27 cellular contexts compared by ENCODE assay signal in the genomic region with DNA sequence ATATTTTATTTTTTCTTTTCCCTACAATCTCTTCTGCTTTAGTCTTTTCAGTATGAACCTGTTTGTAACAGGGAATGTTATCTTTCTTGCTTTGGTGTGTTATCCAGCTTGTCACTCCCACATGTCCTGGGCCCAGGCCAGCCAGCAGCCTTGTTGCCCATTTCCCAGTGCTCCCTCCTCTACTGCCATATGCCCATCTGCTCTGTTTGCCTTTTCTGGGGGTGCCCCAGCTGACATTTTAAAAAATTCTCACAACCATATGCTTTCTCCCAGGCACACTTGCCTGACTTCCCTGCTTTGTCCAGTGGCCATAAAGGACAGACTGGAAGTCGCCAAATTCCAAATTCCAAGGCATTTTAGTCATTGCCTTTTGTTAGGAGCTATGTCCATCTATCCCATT. TPM values are rescaled to one million over a fixed set of nuclear protein-coding genes. Genes with fewer than 3 reads are reported as not detected.
DNase-seq lines count a peak whose midpoint lies in the region; ATAC-seq and FAIRE-seq lines count a peak whose summit lies in the region.
"Had no signal": no experiment of that assay in that cellular context is flagged by ENCODE, and none has a peak within 500 bp of the region (broad histone marks: within the 10 kb centered on the region; RNA-seq: fewer than 3 reads in every experiment).

No MANE protein-coding gene starts in this region.

- no peak overlapping the region for H3K4ac ChIP-seq in trophoblast cell (ENCODE audit: low read depth, low read length)

- H3K23ac ChIP-seq in trophoblast cell (ENCODE audit: low read length) = no peak overlapping the region

- H3K9ac ChIP-seq in trophoblast cell (ENCODE audit: low read length) = no peak overlapping the region
- H3K9ac ChIP-seq: GM23248 had no signal

- H2BK12ac ChIP-seq in trophoblast cell (ENCODE audit: low read length) = no peak overlapping the region

- H2BK5ac ChIP-seq in trophoblast cell (ENCODE audit: low read depth, low read length, poor library complexity) = no peak overlapping the region

- H3K9me3 Mint-ChIP-seq in stimulated activated effector memory CD8-positive, alpha-beta T cell treated with anti-CD3 and anti-CD28 coated beads, Interleukin-12 subunit alpha, Interleukin-12 subunit beta, amount 100 ng/mL, for 72 hours = no peaks in the 10 kb centered on the region
- H3K9me3 Mint-ChIP-seq: H9 had no signal

- H4K91ac ChIP-seq in trophoblast cell (ENCODE audit: low read depth, low read length) = peak overlapping the region; percentile 2

- peaks cover 1% of the 10 kb centered on the region for H3K9me3 ChIP-seq in trophoblast cell (ENCODE audit: insufficient read depth, low read depth, low read length)
- H3K9me3 ChIP-seq: A549, SJSA1 had no signal

- H3K14ac ChIP-seq in trophoblast cell (ENCODE audit: low read length) = no peak overlapping the region

- H3K36me3 ChIP-seq in trophoblast cell (ENCODE audit: control insufficient read depth in 1 of 2, insufficient read depth in 2 of 2, low read length in 2 of 2) = no peaks in the 10 kb centered on the region
- H3K36me3 ChIP-seq: SJSA1 had no signal

- H2AFZ ChIP-seq in trophoblast cell (ENCODE audit: insufficient read depth, low read length, poor library complexity) = no peak overlapping the region
- H2AFZ ChIP-seq: GM23248 had no signal

- H4K8ac ChIP-seq in trophoblast cell (ENCODE audit: low read depth, low read length) = no peak overlapping the region

- H3K4me2 ChIP-seq in trophoblast cell (ENCODE audit: low read length) = no peak overlapping the region
- H3K4me2 ChIP-seq: A549 had no signal

- no peak overlapping the region for H2AK5ac ChIP-seq in trophoblast cell (ENCODE audit: low read length)

- H3K4me3 ChIP-seq in trophoblast cell (ENCODE audit: low read depth, low read length) = no peak overlapping the region
- H3K4me3 ChIP-seq: A549, GM23248, SJSA1 had no signal

- no peak overlapping the region for H3K27ac ChIP-seq in trophoblast cell (ENCODE audit: low read depth, low read length)
- H3K27ac ChIP-seq: A549, GM23248, SJSA1 had no signal

- in situ Hi-C loops in G401 (cut with HindIII; ENCODE audit: low sequenced_read_pairs) = no loop called here

- H3K79me1 ChIP-seq in trophoblast cell (ENCODE audit: low read length) = peaks cover 5% of the 10 kb centered on the region

- ATAC-seq in HG03135 (IDR thresholded peaks at IDR 0.05; ENCODE audit: unreplicated experiment) = no peak
- ATAC-seq in stimulated activated effector memory CD8-positive, alpha-beta T cell treated with anti-CD3 and anti-CD28 coated beads, Interleukin-12 subunit alpha, Interleukin-12 subunit beta, amount 100 ng/mL, for 72 hours = no peak
- ATAC-seq: A549 had no signal

- no peak overlapping the region for H2BK120ac ChIP-seq in trophoblast cell (ENCODE audit: insufficient read depth, low read length, poor library complexity)

- H3K4me3 Mint-ChIP-seq in stimulated activated effector memory CD8-positive, alpha-beta T cell treated with anti-CD3 and anti-CD28 coated beads, Interleukin-12 subunit alpha, Interleukin-12 subunit beta, amount 100 ng/mL, for 72 hours = no peak overlapping the region
- H3K4me3 Mint-ChIP-seq: CD4-positive, alpha-beta memory T cell; H9 had no signal

- H3K36me3 Mint-ChIP-seq in stimulated activated effector memory CD8-positive, alpha-beta T cell treated with anti-CD3 and anti-CD28 coated beads, Interleukin-12 subunit alpha, Interleukin-12 subunit beta, amount 100 ng/mL, for 72 hours = no peaks in the 10 kb centered on the region
- H3K36me3 Mint-ChIP-seq: CD4-positive, alpha-beta memory T cell had no signal

- H3K4me1 ChIP-seq in trophoblast cell (ENCODE audit: control insufficient read depth in 1 of 2, insufficient read depth in 2 of 2, low read length in 2 of 2) = peaks cover 0 to 6% of the 10 kb centered on the region in 2 experiments
- H3K4me1 ChIP-seq: A549, SJSA1 had no signal

- WGBS in trophoblast cell (ENCODE audit: extremely low coverage, insufficient coverage, insufficient read length) = no CpG with 5 or more reads among the region's 1 CpG

- H3K27me3 ChIP-seq in trophoblast cell (ENCODE audit: insufficient read depth, low read length) = no peaks in the 10 kb centered on the region
- H3K27me3 ChIP-seq: SJSA1 had no signal

- H3K4me1 Mint-ChIP-seq in stimulated activated effector memory CD8-positive, alpha-beta T cell treated with anti-CD3 and anti-CD28 coated beads, Interleukin-12 subunit alpha, Interleukin-12 subunit beta, amount 100 ng/mL, for 72 hours = peaks cover 15% of the 10 kb centered on the region

- no peak overlapping the region for H3K27ac Mint-ChIP-seq in stimulated activated effector memory CD8-positive, alpha-beta T cell treated with anti-CD3 and anti-CD28 coated beads, Interleukin-12 subunit alpha, Interleukin-12 subunit beta, amount 100 ng/mL, for 72 hours
- H3K27ac Mint-ChIP-seq: CD4-positive, alpha-beta memory T cell; H9 had no signal

- no peaks in the 10 kb centered on the region for H3K79me2 ChIP-seq in trophoblast cell (ENCODE audit: control insufficient read depth, insufficient read depth, low read length, poor library complexity)

- DNase-seq in Ammon's horn (ENCODE audit: low spot score) = peak; percentile 60
- DNase-seq in G401 (ENCODE audit: low spot score) = peak; percentile 96
- peak; percentile 72 for DNase-seq in cerebellum (ENCODE audit: low spot score)
- peak in 1 of 2 donors; percentile 9 for DNase-seq in trophoblast cell
- no peak for DNase-seq in stimulated activated CD4-positive, alpha-beta T cell treated with anti-CD3 and anti-CD28 coated beads, Interleukin-2, amount 100 ng/mL, for 48 hours
- DNase-seq in GM19239 (ENCODE audit: insufficient read length, low spot score) = no peak
- no peak for DNase-seq in stimulated activated effector memory CD8-positive, alpha-beta T cell treated with anti-CD3 and anti-CD28 coated beads, Interleukin-12 subunit alpha, Interleukin-12 subunit beta, amount 100 ng/mL, for 72 hours (ENCODE audit: low spot score in 2 of 2)
- DNase-seq: AML-193; CD4-positive, alpha-beta memory T cell; COR-L47; DMS79 treated with DMSO at 0.1 percent for 48 hours; GM23248; H9; KBM-7; MV-4-11; NCI-H1105 treated with DMSO at 0.1 percent for 48 hours; NCI-H146; NCI-H1930; NCI-H2227 treated with DMSO at 0.1 percent for 48 hours; NCI-H526 treated with DMSO at 0.1 percent for 48 hours; Right ventricle myocardium superior; RPMI8226 had no signal

- H4K12ac ChIP-seq in trophoblast cell (ENCODE audit: low read depth, low read length) = no peak overlapping the region

- no peak for FAIRE-seq in GM19239 (lab: Jason Lieb, UNC)
- FAIRE-seq: A549, HTR-8/SVneo had no signal

- no peak overlapping the region for H3K18ac ChIP-seq in trophoblast cell (ENCODE audit: low read length)

RNA-seq across cellular contexts. Expression of gene LMBRD1, which starts 23.6 kb away (rescaled TPM):
- 12.0 and 19.5 TPM in 2 replicates for total RNA-seq in G401 (2014; rRNA removed; shearing (Covaris generic))
- 56.3 TPM for total RNA-seq in cerebellum
- polyA plus RNA-seq in trophoblast cell (2013) = 44.2 and 45.2 TPM in 2 replicates

RNA-seq across cellular contexts. Expression of gene COL19A1, which starts 45.9 kb away (rescaled TPM):
- total RNA-seq in G401 (2014; rRNA removed; shearing (Covaris generic)) = not detected in 2 replicates
- 0.45 TPM for total RNA-seq in cerebellum
- 3.9 and 4.2 TPM in 2 replicates for polyA plus RNA-seq in trophoblast cell (2013)
- total RNA-seq: CD4-positive, alpha-beta memory T cell; GM23248; H9; MCF 10A; SJSA1 had no signal
- polyA plus RNA-seq: A549, GM23248 had no signal

Comparison
In these comparisons a context has a peak if more than half of its experiments do, and no peak if none do; other contexts are left out.
1. DNase-seq: peak in Ammon's horn (single experiment), G401 (single experiment) and cerebellum (single experiment); none in stimulated activated CD4-positive, alpha-beta T cell treated with anti-CD3 and anti-CD28 coated beads, Interleukin-2, amount 100 ng/mL, for 48 hours (0 of 2), GM19239 (single experiment) and stimulated activated effector memory CD8-positive, alpha-beta T cell treated with anti-CD3 and anti-CD28 coated beads, Interleukin-12 subunit alpha, Interleukin-12 subunit beta, amount 100 ng/mL, for 72 hours (0 of 2).